Comparison of ENCODE assay signal across 8 cellular contexts in genomic region chr17:28726912-28727726, GRCh38. TPM values are rescaled to one million over a fixed set of nuclear protein-coding genes. Genes with fewer than 3 reads are reported as not detected.
DNase-seq lines count a peak whose midpoint lies in the region; ATAC-seq and TF ChIP-seq lines count a peak whose summit lies in the region.

No MANE protein-coding gene starts in this region.

- WGBS in trophoblast cell (ENCODE audit: extremely low coverage, insufficient coverage, insufficient read length), result no CpG with 5 or more reads among the region's 41 CpGs

- H3K4me1 ChIP-seq in cardiac muscle cell (ENCODE audit: low read depth), result no peaks in the 10 kb centered on the region
- peaks cover 15 to 17% of the 10 kb centered on the region in 2 experiments for H3K4me1 ChIP-seq in trophoblast cell (ENCODE audit: control insufficient read depth in 1 of 2, insufficient read depth in 2 of 2, low read length in 2 of 2)

- H3K27ac ChIP-seq in SU-DHL-6 (ENCODE audit: low read depth, low read length) (peak overlapping the region; percentile 100), cardiac muscle cell (peak overlapping the region; percentile 75), trophoblast cell (ENCODE audit: low read depth, low read length) (peak overlapping the region; percentile 86)

- peak overlapping the region; percentile 57 for H3K4me3 ChIP-seq in SU-DHL-6 (ENCODE audit: insufficient read depth, low read length, poor library complexity, severe bottlenecking)
- peak overlapping the region; percentile 78 for H3K4me3 ChIP-seq in cardiac muscle cell
- H3K4me3 ChIP-seq in trophoblast cell (ENCODE audit: low read depth, low read length), result peak overlapping the region; percentile 81

- TF ChIP-seq CTCF in SU-DHL-6 (IDR thresholded peaks at IDR 0.05; ENCODE audit: insufficient read depth, low read length, poor library complexity, severe bottlenecking), result peak; percentile 98
- TF ChIP-seq CTCF in cardiac muscle cell (IDR thresholded peaks at IDR 0.05; ENCODE audit: low read depth, low read length), result peak; percentile 96
- peak; percentile 99 for TF ChIP-seq CTCF in type B pancreatic cell (conservative IDR thresholded peaks at IDR 0.05)

- H3K23ac ChIP-seq in trophoblast cell (ENCODE audit: low read length), result no peak overlapping the region

- H3K4me3 Mint-ChIP-seq in activated naive CD8-positive, alpha-beta T cell treated with anti-CD3 and anti-CD28 coated beads, Interleukin-2, amount 50 U/mL, for 24 hours, result peak overlapping the region; percentile 99
- peak overlapping the region; percentile 96 for H3K4me3 Mint-ChIP-seq in type B pancreatic cell

- H2AK5ac ChIP-seq in trophoblast cell (ENCODE audit: low read length), result peak overlapping the region; percentile 28

- H3F3A ChIP-seq in SU-DHL-6 (ENCODE audit: insufficient read depth), result peaks cover 64% of the 10 kb centered on the region

- peak overlapping the region; percentile 48 for H3K4ac ChIP-seq in trophoblast cell (ENCODE audit: low read depth, low read length)

- H2AFZ ChIP-seq in SU-DHL-6 (ENCODE audit: low read depth, low read length, severe bottlenecking) (peak overlapping the region; percentile 22), trophoblast cell (ENCODE audit: insufficient read depth, low read length, poor library complexity) (peak overlapping the region; percentile 69)

- no peaks in the 10 kb centered on the region for H3K27me3 ChIP-seq in SU-DHL-6 (ENCODE audit: low read length)
- no peaks in the 10 kb centered on the region for H3K27me3 ChIP-seq in cardiac muscle cell
- no peaks in the 10 kb centered on the region for H3K27me3 ChIP-seq in trophoblast cell (ENCODE audit: insufficient read depth, low read length)

- peak overlapping the region; percentile 96 for H3K27ac Mint-ChIP-seq in activated naive CD8-positive, alpha-beta T cell treated with anti-CD3 and anti-CD28 coated beads, Interleukin-2, amount 50 U/mL, for 24 hours
- peak overlapping the region; percentile 100 for H3K27ac Mint-ChIP-seq in type B pancreatic cell

- H4K12ac ChIP-seq in trophoblast cell (ENCODE audit: low read depth, low read length), result peak overlapping the region; percentile 21

- H3K9me2 ChIP-seq in SU-DHL-6 (replicated peaks; ENCODE audit: insufficient read depth, low read length), result no peaks in the 10 kb centered on the region

- peak overlapping the region; percentile 78 for H3K18ac ChIP-seq in trophoblast cell (ENCODE audit: low read length)

- H3K9me3 Mint-ChIP-seq in activated naive CD8-positive, alpha-beta T cell treated with anti-CD3 and anti-CD28 coated beads, Interleukin-2, amount 50 U/mL, for 24 hours, result no peaks in the 10 kb centered on the region
- peaks cover 4% of the 10 kb centered on the region for H3K9me3 Mint-ChIP-seq in type B pancreatic cell

- H3K79me1 ChIP-seq in trophoblast cell (ENCODE audit: low read length), result peaks cover 28% of the 10 kb centered on the region

- H3K27me3 Mint-ChIP-seq in activated naive CD8-positive, alpha-beta T cell treated with anti-CD3 and anti-CD28 coated beads, Interleukin-2, amount 50 U/mL, for 24 hours, result no peaks in the 10 kb centered on the region
- H3K27me3 Mint-ChIP-seq in type B pancreatic cell, result no peaks in the 10 kb centered on the region

- peak overlapping the region; percentile 80 for H2BK12ac ChIP-seq in trophoblast cell (ENCODE audit: low read length)

- peak; percentile 29 for ATAC-seq in HG02610 (IDR thresholded peaks at IDR 0.05; ENCODE audit: unreplicated experiment)
- peak; percentile 26 for ATAC-seq in activated naive CD8-positive, alpha-beta T cell treated with anti-CD3 and anti-CD28 coated beads, Interleukin-2, amount 50 U/mL, for 24 hours

- peaks cover 11% of the 10 kb centered on the region for H3K36me3 ChIP-seq in SU-DHL-6 (ENCODE audit: low read length)
- peaks cover 10% of the 10 kb centered on the region for H3K36me3 ChIP-seq in cardiac muscle cell
- H3K36me3 ChIP-seq in trophoblast cell (ENCODE audit: control insufficient read depth in 1 of 2, insufficient read depth in 2 of 2, low read length in 2 of 2), result peaks cover 17 to 26% of the 10 kb centered on the region in 2 experiments

- H2BK5ac ChIP-seq in trophoblast cell (ENCODE audit: low read depth, low read length, poor library complexity), result peak overlapping the region; percentile 85

- peaks cover 25% of the 10 kb centered on the region for H3K79me2 ChIP-seq in SU-DHL-6 (ENCODE audit: insufficient read depth, low read length)
- peaks cover 13% of the 10 kb centered on the region for H3K79me2 ChIP-seq in trophoblast cell (ENCODE audit: control insufficient read depth, insufficient read depth, low read length, poor library complexity)

- peak overlapping the region; percentile 82 for H3K9ac ChIP-seq in SU-DHL-6 (ENCODE audit: low read length)
- peak overlapping the region; percentile 0 for H3K9ac ChIP-seq in trophoblast cell (ENCODE audit: low read length)

- H3K9me3 ChIP-seq in SU-DHL-6 (ENCODE audit: insufficient read depth, low read length) (no peaks in the 10 kb centered on the region), cardiac muscle cell (ENCODE audit: low read depth) (no peaks in the 10 kb centered on the region), trophoblast cell (ENCODE audit: insufficient read depth, low read depth, low read length) (no peaks in the 10 kb centered on the region)

- H3K4me2 ChIP-seq in SU-DHL-6 (ENCODE audit: low read depth, low read length, poor library complexity, severe bottlenecking), result peak overlapping the region; percentile 96
- peak overlapping the region; percentile 94 for H3K4me2 ChIP-seq in trophoblast cell (ENCODE audit: low read length)

- peak; percentile 48 for TF ChIP-seq POLR2A in GM10847 (IDR thresholded peaks at IDR 0.05; ENCODE audit: extremely low read depth, insufficient read length)

- peak overlapping the region; percentile 25 for H4K8ac ChIP-seq in trophoblast cell (ENCODE audit: low read depth, low read length)

- peaks cover 33% of the 10 kb centered on the region for H3K36me3 Mint-ChIP-seq in activated naive CD8-positive, alpha-beta T cell treated with anti-CD3 and anti-CD28 coated beads, Interleukin-2, amount 50 U/mL, for 24 hours (ENCODE audit: low read depth)
- peaks cover 19% of the 10 kb centered on the region for H3K36me3 Mint-ChIP-seq in type B pancreatic cell

- H3K14ac ChIP-seq in trophoblast cell (ENCODE audit: low read length), result peak overlapping the region; percentile 46

- H4K91ac ChIP-seq in trophoblast cell (ENCODE audit: low read depth, low read length), result peak overlapping the region; percentile 76

- peaks cover 55% of the 10 kb centered on the region for H3K4me1 Mint-ChIP-seq in activated naive CD8-positive, alpha-beta T cell treated with anti-CD3 and anti-CD28 coated beads, Interleukin-2, amount 50 U/mL, for 24 hours
- peaks cover 32% of the 10 kb centered on the region for H3K4me1 Mint-ChIP-seq in type B pancreatic cell (ENCODE audit: unreplicated experiment)

- H2BK120ac ChIP-seq in trophoblast cell (ENCODE audit: insufficient read depth, low read length, poor library complexity), result peak overlapping the region; percentile 61

- peak; percentile 94 for DNase-seq in NCI-H1105 treated with DMSO at 0.1 percent for 48 hours (lab: John Stamatoyannopoulos, UW)
- DNase-seq in activated naive CD8-positive, alpha-beta T cell treated with anti-CD3 and anti-CD28 coated beads, Interleukin-2, amount 50 U/mL, for 24 hours, result peak; percentile 94
- DNase-seq in cardiac muscle cell (ENCODE audit: low read depth in 1 of 2, low spot score in 1 of 2), result peak; percentile 96 to 97
- DNase-seq in trophoblast cell, result peak; percentile 92 to 98
- DNase-seq in type B pancreatic cell (ENCODE audit: extremely low spot score, unreplicated experiment), result peak; percentile 98

- H4K20me1 ChIP-seq in SU-DHL-6 (ENCODE audit: low read depth, low read length), result no peaks in the 10 kb centered on the region

RNA-seq across cellular contexts. Expression of gene TLCD1, which starts 1.1 kb away (rescaled TPM):
- total RNA-seq in cardiac muscle cell (3.0 and 7.8 TPM in 2 replicates), type B pancreatic cell (ENCODE audit: low replicate concordance) (18.6 and 40.2 TPM in 2 replicates)
- polyA plus RNA-seq in cardiac muscle cell, result 7.2 and 15.4 TPM in 2 replicates
- polyA plus RNA-seq in trophoblast cell (2013), result 29.4 and 32.8 TPM in 2 replicates

RNA-seq across cellular contexts. Expression of gene NEK8, which starts 1.5 kb away (rescaled TPM):
- total RNA-seq in cardiac muscle cell (5.0 and 7.7 TPM in 2 replicates), type B pancreatic cell (ENCODE audit: low replicate concordance) (8.7 and 9.5 TPM in 2 replicates)
- polyA plus RNA-seq in cardiac muscle cell, result 9.0 and 13.6 TPM in 2 replicates
- polyA plus RNA-seq in trophoblast cell (2013), result 3.8 and 4.4 TPM in 2 replicates

RNA-seq across cellular contexts. Expression of gene RPL23A, which starts 7.3 kb away (rescaled TPM):
- total RNA-seq in cardiac muscle cell, result 332 and 489 TPM in 2 replicates
- 944 and 1,028 TPM in 2 replicates for polyA plus RNA-seq in cardiac muscle cell
- polyA plus RNA-seq in trophoblast cell (2013), result 2,630 and 2,632 TPM in 2 replicates
- total RNA-seq in type B pancreatic cell (ENCODE audit: low replicate concordance), result 1,717 and 1,950 TPM in 2 replicates

RNA-seq across cellular contexts. Expression of gene RAB34, which starts 9.5 kb away (rescaled TPM):
- total RNA-seq in cardiac muscle cell (256 and 276 TPM in 2 replicates), type B pancreatic cell (ENCODE audit: low replicate concordance) (54.2 and 133 TPM in 2 replicates)
- 177 and 186 TPM in 2 replicates for polyA plus RNA-seq in cardiac muscle cell
- 107 and 110 TPM in 2 replicates for polyA plus RNA-seq in trophoblast cell (2013)

RNA-seq across cellular contexts. Expression of gene PROCA1, which starts 15.4 kb away (rescaled TPM):
- 19.4 and 44.8 TPM in 2 replicates for total RNA-seq in cardiac muscle cell
- polyA plus RNA-seq in cardiac muscle cell, result 7.8 and 11.1 TPM in 2 replicates
- 5.4 and 5.7 TPM in 2 replicates for polyA plus RNA-seq in trophoblast cell (2013)
- total RNA-seq in type B pancreatic cell (ENCODE audit: low replicate concordance), result 3.0 and 9.2 TPM in 2 replicates

Comparison
In these comparisons a context has a peak if more than half of its experiments do, and no peak if none do; other contexts are left out.
1. Peak in every context shown above with its lines: DNase-seq, ATAC-seq, H3K4me3 ChIP-seq and H3K27ac ChIP-seq.